In the genomic region with DNA sequence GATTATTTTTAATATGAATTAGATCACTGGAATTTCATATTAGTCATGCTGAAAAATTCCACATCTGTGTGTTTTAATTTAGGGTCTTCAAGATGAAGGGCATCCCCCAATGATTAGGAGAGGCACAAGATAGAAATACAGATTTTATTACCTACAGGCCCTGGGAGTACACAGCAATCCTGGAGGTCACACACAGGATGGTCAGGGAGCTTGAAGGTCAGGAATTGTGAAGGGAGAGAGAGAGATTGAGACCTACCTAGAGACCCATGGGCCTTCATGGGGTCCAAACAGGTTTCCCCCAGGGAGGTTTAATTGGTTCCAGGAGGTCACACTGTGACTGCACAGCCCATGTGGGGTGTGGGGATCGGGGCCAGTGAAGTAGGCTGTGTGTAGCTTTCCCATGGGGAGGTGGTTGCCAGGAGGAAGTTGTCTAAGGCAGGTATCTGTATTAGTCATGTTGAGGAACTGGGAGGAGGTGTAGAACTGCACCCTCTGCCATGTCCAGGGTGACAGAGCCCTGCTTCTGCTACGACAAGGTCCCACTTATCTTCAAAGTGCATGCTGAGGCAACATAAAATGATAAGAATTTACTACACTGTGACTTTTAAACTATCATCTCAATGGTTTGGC, we compare ENCODE assay signal across 11 cellular contexts. TPM values are rescaled to one million over a fixed set of nuclear protein-coding genes. Genes with fewer than 3 reads are reported as not detected.
DNase-seq lines count a peak whose midpoint lies in the region; ATAC-seq lines count a peak whose summit lies in the region.
"Had no signal": no experiment of that assay in that cellular context is flagged by ENCODE, and none has a peak within 500 bp of the region (broad histone marks: within the 10 kb centered on the region; RNA-seq: fewer than 3 reads in every experiment).

No MANE protein-coding gene starts in this region.

- no peak overlapping the region for H3K27ac Mint-ChIP-seq in activated CD8-positive, alpha-beta T cell treated with anti-CD3 and anti-CD28 coated beads, Interleukin-2, amount 10 ng/mL, durations not matched to agents 7 days and 5 days
- H3K27ac Mint-ChIP-seq in stimulated activated memory B cell treated with anti-CD40 and anti-IgM and Interleukin-4, amounts not matched to agents 10 μg/mL and 1 μg/mL and 100 μg/mL, for 72 hours: peak overlapping the region; percentile 45

- H3K4me3 Mint-ChIP-seq in activated CD8-positive, alpha-beta T cell treated with anti-CD3 and anti-CD28 coated beads, Interleukin-2, amount 10 ng/mL, durations not matched to agents 7 days and 5 days: no peak overlapping the region
- peak overlapping the region; percentile 1 for H3K4me3 Mint-ChIP-seq in stimulated activated memory B cell treated with anti-CD40 and anti-IgM and Interleukin-4, amounts not matched to agents 10 μg/mL and 1 μg/mL and 100 μg/mL, for 72 hours

- ATAC-seq in Right ventricle myocardium inferior: peak; percentile 41
- no peak for ATAC-seq in Right ventricle myocardium superior (ENCODE audit: poor library complexity)
- peak; percentile 70 for ATAC-seq in HG03095 (IDR thresholded peaks at IDR 0.05; ENCODE audit: unreplicated experiment)
- peak; percentile 36 for ATAC-seq in activated CD8-positive, alpha-beta T cell treated with anti-CD3 and anti-CD28 coated beads, Interleukin-2, amount 10 ng/mL, durations not matched to agents 7 days and 5 days
- ATAC-seq in stimulated activated memory B cell treated with anti-CD40 and anti-IgM and Interleukin-4, amounts not matched to agents 10 μg/mL and 1 μg/mL and 100 μg/mL, for 72 hours: peak; percentile 99

- intact Hi-C loops in Right ventricle myocardium inferior (cut with DNase I) (no loop called here), Right ventricle myocardium superior (cut with DNase I) (no loop called here)

- POLR2A ChIA-PET in activated CD8-positive, alpha-beta T cell treated with anti-CD3 and anti-CD28 coated beads, Interleukin-2, amount 10 ng/mL, durations not matched to agents 7 days and 5 days (lab: Charles Lee): no interaction called here

- H3K36me3 Mint-ChIP-seq in activated CD8-positive, alpha-beta T cell treated with anti-CD3 and anti-CD28 coated beads, Interleukin-2, amount 10 ng/mL, durations not matched to agents 7 days and 5 days (ENCODE audit: low read depth): no peaks in the 10 kb centered on the region
- H3K36me3 Mint-ChIP-seq in stimulated activated memory B cell treated with anti-CD40 and anti-IgM and Interleukin-4, amounts not matched to agents 10 μg/mL and 1 μg/mL and 100 μg/mL, for 72 hours: peaks cover 18% of the 10 kb centered on the region

- H3K4me1 Mint-ChIP-seq in activated CD8-positive, alpha-beta T cell treated with anti-CD3 and anti-CD28 coated beads, Interleukin-2, amount 10 ng/mL, durations not matched to agents 7 days and 5 days (ENCODE audit: low read depth): peaks cover 27% of the 10 kb centered on the region
- peaks cover 86% of the 10 kb centered on the region for H3K4me1 Mint-ChIP-seq in stimulated activated memory B cell treated with anti-CD40 and anti-IgM and Interleukin-4, amounts not matched to agents 10 μg/mL and 1 μg/mL and 100 μg/mL, for 72 hours

- H3K27ac ChIP-seq in caudate nucleus (ENCODE audit: low read depth, low read length): no peak overlapping the region
- H3K27ac ChIP-seq: upper lobe of left lung had no signal

- no peaks in the 10 kb centered on the region for H3K27me3 Mint-ChIP-seq in activated CD8-positive, alpha-beta T cell treated with anti-CD3 and anti-CD28 coated beads, Interleukin-2, amount 10 ng/mL, durations not matched to agents 7 days and 5 days (ENCODE audit: low read depth)
- H3K27me3 Mint-ChIP-seq in stimulated activated memory B cell treated with anti-CD40 and anti-IgM and Interleukin-4, amounts not matched to agents 10 μg/mL and 1 μg/mL and 100 μg/mL, for 72 hours: no peaks in the 10 kb centered on the region

- CTCF ChIA-PET in activated CD8-positive, alpha-beta T cell treated with anti-CD3 and anti-CD28 coated beads, Interleukin-2, amount 10 ng/mL, durations not matched to agents 7 days and 5 days (lab: Charles Lee): interaction anchor here (1.3 kb wide), 1 partner anchor 32 kb away, joined by 3 read pairs; no protein-coding TSS in a partner anchor

- H3K9me3 Mint-ChIP-seq in activated CD8-positive, alpha-beta T cell treated with anti-CD3 and anti-CD28 coated beads, Interleukin-2, amount 10 ng/mL, durations not matched to agents 7 days and 5 days (ENCODE audit: insufficient read depth): no peaks in the 10 kb centered on the region
- H3K9me3 Mint-ChIP-seq in stimulated activated memory B cell treated with anti-CD40 and anti-IgM and Interleukin-4, amounts not matched to agents 10 μg/mL and 1 μg/mL and 100 μg/mL, for 72 hours: no peaks in the 10 kb centered on the region

- DNase-seq in Right ventricle myocardium inferior (ENCODE audit: missing footprints) (no peak), Right ventricle myocardium superior (no peak), NCI-H187 treated with DMSO at 0.1 percent for 48 hours (lab: John Stamatoyannopoulos, UW) (no peak), NCI-H345 (lab: John Stamatoyannopoulos, UW) (no peak), caudate nucleus (lab: John Stamatoyannopoulos, UW) (no peak)
- peak; percentile 18 for DNase-seq in activated CD8-positive, alpha-beta T cell treated with anti-CD3 and anti-CD28 coated beads, Interleukin-2, amount 10 ng/mL, durations not matched to agents 7 days and 5 days
- DNase-seq: DND-41, left cardiac atrium, upper lobe of left lung had no signal

RNA-seq across cellular contexts. Expression of gene SNX9, which starts 18.3 kb away (rescaled TPM):
- total RNA-seq in Right ventricle myocardium inferior (35.5 TPM), Right ventricle myocardium superior (34.4 TPM)
- 1 to 10 TPM; 9.1 to 9.2 TPM for total RNA-seq in activated CD8-positive, alpha-beta T cell treated with anti-CD3 and anti-CD28 coated beads, Interleukin-2, amount 10 ng/mL, durations not matched to agents 7 days and 5 days
